3 cellular contexts compared by ENCODE assay signal in genomic region chr16:8236816-8237215, GRCh38.
"Had no signal": no experiment of that assay in that cellular context is flagged by ENCODE, and none has a peak within 500 bp of the region (broad histone marks: within the 10 kb centered on the region; RNA-seq: fewer than 3 reads in every experiment).

No MANE protein-coding gene starts in this region.

- H3K4me3 ChIP-seq: GM12878 had no signal

- DNase-seq: GDM1, GF-D8 had no signal
